Comparison of ENCODE assay signal across 9 cellular contexts in the genomic region with DNA sequence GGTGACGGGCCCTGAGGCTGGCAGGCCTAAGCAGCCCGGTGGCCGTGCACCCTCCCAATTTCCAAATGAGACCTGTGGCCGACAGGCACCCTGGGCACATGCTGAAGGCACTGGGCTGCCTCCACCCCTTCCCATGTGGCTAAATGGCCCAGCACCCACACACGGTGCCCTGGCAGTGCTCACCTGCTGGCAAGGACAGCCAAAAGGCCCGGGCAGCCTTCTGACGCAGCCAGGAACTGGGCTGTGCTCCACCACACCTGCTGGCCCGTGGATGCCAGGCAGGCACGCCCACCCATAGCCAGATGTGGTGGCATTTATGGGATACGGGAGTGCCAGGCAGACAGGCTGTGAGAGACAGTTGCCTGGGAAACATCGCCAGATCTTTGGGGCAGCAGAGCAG. TPM values are rescaled to one million over a fixed set of nuclear protein-coding genes. Genes with fewer than 3 reads are reported as not detected.
DNase-seq lines count a peak whose midpoint lies in the region; ATAC-seq and TF ChIP-seq lines count a peak whose summit lies in the region.
"Had no signal": no experiment of that assay in that cellular context is flagged by ENCODE, and none has a peak within 500 bp of the region (broad histone marks: within the 10 kb centered on the region; RNA-seq: fewer than 3 reads in every experiment).

No MANE protein-coding gene starts in this region.

- peaks cover 0 to 26% (median 10%) of the 10 kb centered on the region in 11 experiments; a peak in 10 of 22 replicates for H4K20me1 ChIP-seq in BLaER1 treated with 17β-estradiol and CSF1 and Interleukin-3, amounts not matched to agents 10 nM and 100 nM
- H4K20me1 ChIP-seq in osteoblast (ENCODE audit: insufficient read depth, low read length) = no peaks in the 10 kb centered on the region

- POLR2A ChIA-PET in RWPE1 (lab: Yijun Ruan, JAX; ENCODE audit: low non-redundant PET) = interaction anchor here (0.5 kb wide), 1 partner anchor 9 kb away, joined by 5 read pairs; no protein-coding TSS in a partner anchor

- ATAC-seq in HG02970 (IDR thresholded peaks at IDR 0.05; ENCODE audit: low FRiP score, unreplicated experiment) = no peak
- ATAC-seq in HG02588 (IDR thresholded peaks at IDR 0.05; ENCODE audit: unreplicated experiment) = no peak

- peak overlapping the region; percentile 25 to 72 (median 65); a peak in 21 of 22 replicates for H3K9ac ChIP-seq in BLaER1 treated with 17β-estradiol and CSF1 and Interleukin-3, amounts not matched to agents 10 nM and 100 nM

- DNase-seq in RWPE1 (ENCODE audit: low spot score) (no peak), epithelial cell of prostate (ENCODE audit: low read depth, low spot score) (no peak), osteoblast (ENCODE audit: insufficient read length, low spot score, missing footprints) (no peak), nucleus accumbens (lab: John Stamatoyannopoulos, UW) (no peak)
- DNase-seq in stimulated activated CD4-positive, alpha-beta T cell treated with anti-CD3 and anti-CD28 coated beads, Interleukin-4, amount 100 ng/mL, for 4 hours = no peak

- peaks cover 66 to 88% (median 86%) of the 10 kb centered on the region in 10 experiments for H3K4me1 ChIP-seq in BLaER1 treated with 17β-estradiol and CSF1 and Interleukin-3, amounts not matched to agents 10 nM and 100 nM
- peaks cover 8% of the 10 kb centered on the region for H3K4me1 ChIP-seq in osteoblast (ENCODE audit: insufficient read depth, low read length)

- peak overlapping the region in 10 of 11 experiments; percentile 46 to 83 (median 76); a peak in 20 of 22 replicates for H3K27ac ChIP-seq in BLaER1 treated with 17β-estradiol and CSF1 and Interleukin-3, amounts not matched to agents 10 nM and 100 nM
- H3K27ac ChIP-seq in RWPE1 (peak overlapping the region; percentile 97), epithelial cell of prostate (peak overlapping the region; percentile 52), osteoblast (ENCODE audit: low read depth, low read length) (peak overlapping the region; percentile 37)
- H3K27ac ChIP-seq: HL-60 had no signal

- H3K79me2 ChIP-seq in osteoblast (ENCODE audit: insufficient read depth, low read length) = peaks cover 13% of the 10 kb centered on the region

- H3K9me3 ChIP-seq in BLaER1 treated with 17β-estradiol and CSF1 and Interleukin-3, amounts not matched to agents 10 nM and 100 nM (replicated peaks in 1 of 11) = no peaks in the 10 kb centered on the region
- H3K9me3 ChIP-seq in osteoblast (ENCODE audit: low read depth, low read length) = no peaks in the 10 kb centered on the region

- H3K4me3 ChIP-seq in BLaER1 treated with 17β-estradiol and CSF1 and Interleukin-3, amounts not matched to agents 10 nM and 100 nM = peak overlapping the region in 1 of 10 experiments; percentile 65; a peak in 3 of 20 replicates
- H3K4me3 ChIP-seq in osteoblast (ENCODE audit: insufficient read depth, low read length) = no peak overlapping the region

- H3K27me3 ChIP-seq in BLaER1 treated with 17β-estradiol and CSF1 and Interleukin-3, amounts not matched to agents 10 nM and 100 nM = no peaks in the 10 kb centered on the region
- no peaks in the 10 kb centered on the region for H3K27me3 ChIP-seq in osteoblast (ENCODE audit: insufficient read depth, low read length)

- H3K36me3 ChIP-seq in BLaER1 treated with 17β-estradiol and CSF1 and Interleukin-3, amounts not matched to agents 10 nM and 100 nM = no peaks in the 10 kb centered on the region; a peak in 1 of 22 replicates
- H3K36me3 ChIP-seq in osteoblast (ENCODE audit: insufficient read depth, low read length) = no peaks in the 10 kb centered on the region

- CTCF ChIA-PET in RWPE1 (lab: Yijun Ruan, JAX) = no interaction called here

- H3K4me2 ChIP-seq in BLaER1 treated with 17β-estradiol and CSF1 and Interleukin-3, amounts not matched to agents 10 nM and 100 nM = peak overlapping the region; percentile 78 to 100 (median 93)
- peak overlapping the region; percentile 93 for H3K4me2 ChIP-seq in osteoblast (ENCODE audit: insufficient read depth, low read length)

- no peak overlapping the region for H2AFZ ChIP-seq in osteoblast (ENCODE audit: low read length)

- TF ChIP-seq CTCF in RWPE1 (conservative IDR thresholded peaks at IDR 0.05; ENCODE audit: low read depth) (no peak), osteoblast (IDR thresholded peaks at IDR 0.05; ENCODE audit: extremely low read depth, low read depth, low read length) (no peak)

RNA-seq across cellular contexts. Expression of a gene that starts 4.0 kb away (rescaled TPM):
- 18.6 and 25.3 TPM in 2 replicates for total RNA-seq in osteoblast

RNA-seq across cellular contexts. Expression of a gene that starts 29.5 kb away (rescaled TPM):
- 48.9 TPM in 2 replicates for total RNA-seq in osteoblast

Comparison
In these comparisons a context has a peak if more than half of its experiments do, and no peak if none do; other contexts are left out.
1. H3K27ac ChIP-seq: peak in every context shown above with its lines; median percentile 97 in RWPE1; 76 in BLaER1 treated with 17β-estradiol and CSF1 and Interleukin-3, amounts not matched to agents 10 nM and 100 nM; 52 in epithelial cell of prostate; 37 in osteoblast.